In genomic region chr3:193872265-193872753, GRCh38 we compare ENCODE assay signal across 8 cellular contexts.
A peak's percentile ranks its signal among the peaks of the same experiment; 100 is the strongest.
DNase-seq lines count a peak whose midpoint lies in the region; ATAC-seq, FAIRE-seq and TF ChIP-seq lines count a peak whose summit lies in the region.

No MANE protein-coding gene starts in this region.

- DNase-seq in GM18507 (ENCODE audit: extremely low spot score, insufficient read length, low read depth) (peak; percentile 48), activated B cell treated with CpG ODN at 0.5 μM for 24 hours (no peak), lower leg skin (ENCODE audit: low spot score in 2 of 2) (peak; percentile 56 to 77), NCI-H2081 (lab: John Stamatoyannopoulos, UW) (no peak), NCI-H187 treated with DMSO at 0.1 percent for 48 hours (lab: John Stamatoyannopoulos, UW) (no peak)
- DNase-seq in effector CD8-positive, alpha-beta T cell (lab: John Stamatoyannopoulos, UW), result no peak

- TF ChIP-seq CTCF in activated B cell treated with CpG ODN at 0.5 μM for 24 hours (IDR thresholded peaks at IDR 0.05) (no peak), lower leg skin (IDR thresholded peaks at IDR 0.05) (no peak)

- peak overlapping the region; percentile 42; the same call in 1 of the 2 replicates for H3K27ac ChIP-seq in ACC112 (ENCODE audit: low read depth, low read length)

- peak; percentile 77 for FAIRE-seq in GM18507 (lab: Jason Lieb, UNC)

- no peak overlapping the region for H2AFZ ChIP-seq in ACC112 (ENCODE audit: low read length, unreplicated experiment)

- intact Hi-C loops in activated B cell treated with CpG ODN at 0.5 μM for 24 hours (cut with micrococcal nuclease), result no loop called here
- intact Hi-C loops in lower leg skin (cut with DNase I; ENCODE audit: low total_unique reads), result no loop called here

- no peak for TF ChIP-seq POLR2A in lower leg skin (IDR thresholded peaks at IDR 0.05)

- no peaks in the 10 kb centered on the region for H3K36me3 ChIP-seq in ACC112 (ENCODE audit: insufficient read depth, low read length)

- no peaks in the 10 kb centered on the region for H3K36me3 Mint-ChIP-seq in activated B cell treated with CpG ODN at 0.5 μM for 24 hours (ENCODE audit: low read depth)

- peaks cover 57% of the 10 kb centered on the region for H3K4me1 Mint-ChIP-seq in activated B cell treated with CpG ODN at 0.5 μM for 24 hours

- H3K27ac Mint-ChIP-seq in activated B cell treated with CpG ODN at 0.5 μM for 24 hours, result no peak overlapping the region

- H3K79me2 ChIP-seq in ACC112 (ENCODE audit: control insufficient read depth, insufficient read depth, low read length, unreplicated experiment), result no peaks in the 10 kb centered on the region

- H3K4me3 ChIP-seq in ACC112 (ENCODE audit: low read depth, low read length), result no peak overlapping the region
- H3K4me3 ChIP-seq in lower leg skin (ENCODE audit: low read depth, poor library complexity, severe bottlenecking), result no peak overlapping the region

- no peaks in the 10 kb centered on the region for H3K27me3 Mint-ChIP-seq in activated B cell treated with CpG ODN at 0.5 μM for 24 hours

- H3K4me3 Mint-ChIP-seq in activated B cell treated with CpG ODN at 0.5 μM for 24 hours, result no peak overlapping the region

- WGBS in lower leg skin, 2 donors, result 18 to 35% methylated on average over 1 to 2 of the region's 2 CpGs

- H3K9me3 Mint-ChIP-seq in activated B cell treated with CpG ODN at 0.5 μM for 24 hours, result no peaks in the 10 kb centered on the region

- ATAC-seq in HG03442 (IDR thresholded peaks at IDR 0.05; ENCODE audit: unreplicated experiment) (peak; percentile 71), activated B cell treated with CpG ODN at 0.5 μM for 24 hours (ENCODE audit: low read depth) (peak; percentile 65)

- CTCF ChIA-PET in activated B cell treated with CpG ODN at 0.5 μM for 24 hours (lab: Charles Lee), result interaction anchor here (0.7 to 1.0 kb wide), 2 partner anchors 91 to 266 kb away, joined by 3 read pairs; no protein-coding TSS in a partner anchor

- peaks cover 44% of the 10 kb centered on the region for H3K4me1 ChIP-seq in ACC112 (ENCODE audit: control insufficient read depth, insufficient read depth, low read length, unreplicated experiment)

- POLR2A ChIA-PET in activated B cell treated with CpG ODN at 0.5 μM for 24 hours (lab: Charles Lee), result interaction anchor here (1.2 kb wide), 1 partner anchor 40 kb away, joined by 3 read pairs; no protein-coding TSS in a partner anchor

- H3K27me3 ChIP-seq in ACC112 (ENCODE audit: insufficient read depth, low read length), result peaks cover 21% of the 10 kb centered on the region

Comparison
In these comparisons a context has a peak if more than half of its experiments do, and no peak if none do; other contexts are left out.
1. DNase-seq: peak in GM18507 (single experiment) and lower leg skin (2 of 2); none in activated B cell treated with CpG ODN at 0.5 μM for 24 hours (single experiment), NCI-H2081 (0 of 2), NCI-H187 treated with DMSO at 0.1 percent for 48 hours (single experiment) and effector CD8-positive, alpha-beta T cell (single experiment).